8 cellular contexts compared by ENCODE assay signal in the genomic region with DNA sequence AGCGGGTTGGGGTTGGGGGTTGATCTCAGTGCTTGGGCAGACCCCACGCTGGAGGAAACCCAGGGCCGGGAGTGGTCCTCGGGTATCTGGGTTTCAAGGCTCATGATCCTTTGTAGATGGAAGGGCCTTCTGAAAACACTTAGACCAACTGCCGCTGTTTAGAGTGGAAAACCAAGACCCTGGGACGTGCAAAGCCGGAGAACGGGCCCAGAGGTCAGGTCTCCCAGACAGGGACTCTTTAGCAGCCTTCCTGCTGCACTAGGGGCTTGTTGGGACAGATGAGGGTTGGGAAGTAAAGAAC. TPM values are rescaled to one million over a fixed set of nuclear protein-coding genes. Genes with fewer than 3 reads are reported as not detected.
DNase-seq lines count a peak whose midpoint lies in the region; ATAC-seq, FAIRE-seq and TF ChIP-seq lines count a peak whose summit lies in the region.

No MANE protein-coding gene starts in this region.

- no peak for TF ChIP-seq RAD21 in H1 (IDR thresholded peaks at IDR 0.05 in 1 of 2, conservative IDR thresholded peaks at IDR 0.05 in 1 of 2; ENCODE audit: low read depth in 2 of 2, low read length in 2 of 2)

- H3K56ac ChIP-seq in H1 (replicated peaks; ENCODE audit: insufficient read length, low read depth, low read length), result no peak overlapping the region

- no peak overlapping the region; the same call in 1 of the 2 replicates for H4K8ac ChIP-seq in H1 (ENCODE audit: extremely low read depth, insufficient read depth, low read length)

- H3K27me3 ChIP-seq in CD4-positive, CD25-positive, alpha-beta regulatory T cell (ENCODE audit: control insufficient read depth, insufficient read depth, low read length), result no peaks in the 10 kb centered on the region
- H3K27me3 ChIP-seq in OCI-LY3 (ENCODE audit: low read depth, low read length) (0 out of 2 replicates have a peak, but pooled peaks cover 5% of the 10 kb centered on the region), H1 (replicated peaks in 1 of 4; ENCODE audit: control insufficient read depth in 3 of 4, extremely low read depth in 1 of 4, insufficient read depth in 3 of 4, low read length in 3 of 4) (peaks cover 0 to 10% (median 9%) of the 10 kb centered on the region in 4 experiments; a peak in 6 of 7 replicates), ovary (no peaks in the 10 kb centered on the region)

- H3K4ac ChIP-seq in H1 (replicated peaks; ENCODE audit: insufficient read length, low read depth, low read length), result no peak overlapping the region

- no peak overlapping the region for H4K5ac ChIP-seq in H1 (ENCODE audit: insufficient read length, low read depth, low read length)

- no peaks in the 10 kb centered on the region for H3K9me3 Mint-ChIP-seq in CD4-positive, CD25-positive, alpha-beta regulatory T cell

- H3K4me1 Mint-ChIP-seq in CD4-positive, CD25-positive, alpha-beta regulatory T cell, result peaks cover 9 to 60% (median 44%) of the 10 kb centered on the region in 4 donors

- H4K91ac ChIP-seq in H1 (replicated peaks; ENCODE audit: insufficient read length, low read length), result no peak overlapping the region

- no peak for ATAC-seq in CD4-positive, CD25-positive, alpha-beta regulatory T cell (ENCODE audit: low read depth in 2 of 2)

- POLR2A ChIA-PET in H1 (lab: Charles Lee; ENCODE audit: partially characterized antibody), result interaction anchor here (1.1 to 2.1 kb wide), 4 partner anchors 10 to 87 kb away, joined by 3 to 7 read pairs (median 4); a partner anchor contains a TSS

- H3K4me2 ChIP-seq in OCI-LY3 (ENCODE audit: low read length) (peak overlapping the region; percentile 95), H1 (ENCODE audit: insufficient read depth in 1 of 2, low read depth in 2 of 2, low read length in 2 of 2) (peak overlapping the region; percentile 54 to 70)

- no peaks in the 10 kb centered on the region for H3K23me2 ChIP-seq in H1 (ENCODE audit: low read depth, low read length)

- peaks cover 14% of the 10 kb centered on the region for H3K36me3 Mint-ChIP-seq in CD4-positive, CD25-positive, alpha-beta regulatory T cell

- TF ChIP-seq POLR2A in H1 (IDR thresholded peaks at IDR 0.05; ENCODE audit: control extremely low read depth in 1 of 2, low read depth in 2 of 2, low read length in 2 of 2) (no peak), ovary (IDR thresholded peaks at IDR 0.05) (no peak)

- H3K79me2 ChIP-seq in OCI-LY3 (ENCODE audit: low read length) (peaks cover 39% of the 10 kb centered on the region), H1 (ENCODE audit: control insufficient read depth in 1 of 2, insufficient read depth in 2 of 2, low read length in 2 of 2) (no peaks in the 10 kb centered on the region)

- no peak overlapping the region for H3K18ac ChIP-seq in H1 (ENCODE audit: extremely low read depth, low read length)

- H3K9ac ChIP-seq in OCI-LY3 (ENCODE audit: low read length), result peak overlapping the region; percentile 68
- H3K9ac ChIP-seq in H1 (replicated peaks in 1 of 4; ENCODE audit: extremely low read depth in 1 of 4, low read depth in 3 of 4, low read length in 3 of 4), result no peak overlapping the region

- H3K9me3 ChIP-seq in CD4-positive, CD25-positive, alpha-beta regulatory T cell (ENCODE audit: control insufficient read depth in 2 of 2, low read length in 2 of 2), result no peaks in the 10 kb centered on the region
- H3K9me3 ChIP-seq in OCI-LY3 (ENCODE audit: insufficient read depth, low read length) (no peaks in the 10 kb centered on the region), H1 (ENCODE audit: insufficient read depth in 2 of 2, low read depth in 1 of 2, low read length in 1 of 2) (no peaks in the 10 kb centered on the region), ovary (no peaks in the 10 kb centered on the region)

- H2BK12ac ChIP-seq in H1 (ENCODE audit: low read depth, low read length), result no peak overlapping the region

- intact Hi-C loops in ovary (cut with DNase I), result no loop called here

- no peak overlapping the region for H3K23ac ChIP-seq in H1 (ENCODE audit: insufficient read length)

- H2AK5ac ChIP-seq in H1 (ENCODE audit: low read depth, low read length), result no peak overlapping the region

- no peak overlapping the region for H2BK120ac ChIP-seq in H1 (replicated peaks; ENCODE audit: low read depth, low read length)

- 64% methylated on average over 8 of the region's 8 CpGs; no CpG with 5 or more reads in 1 of the 2 experiments for WGBS in H1 (ENCODE audit: extremely low coverage in 1 of 2, insufficient coverage in 1 of 2, insufficient read length in 1 of 2, insufficient replicate concordance in 2 of 2, low coverage in 1 of 2, low lambda C conversion rate in 2 of 2, missing lambda C conversion rate in 1 of 2), 2 experiments
- WGBS in ovary, 3 donors, result 44 to 55% (median 48%) methylated on average over 8 of the region's 8 CpGs

- no peak overlapping the region; the same call in 1 of the 2 replicates for H2BK5ac ChIP-seq in H1 (ENCODE audit: low read depth, low read length)

- TF ChIP-seq CTCF in OCI-LY3 (IDR thresholded peaks at IDR 0.05; ENCODE audit: low read depth, low read length) (no peak), H1 (IDR thresholded peaks at IDR 0.05; ENCODE audit: control extremely low read depth in 1 of 3, insufficient read depth in 1 of 3, low read depth in 1 of 3, low read length in 3 of 3) (no peak), ovary (IDR thresholded peaks at IDR 0.05) (no peak)

- peaks cover 8% of the 10 kb centered on the region for H3K36me3 ChIP-seq in CD4-positive, CD25-positive, alpha-beta regulatory T cell (ENCODE audit: control insufficient read depth, insufficient read depth, low read length)
- H3K36me3 ChIP-seq in OCI-LY3 (replicated peaks; ENCODE audit: low read depth, low read length) (peaks cover 14% of the 10 kb centered on the region), H1 (ENCODE audit: control insufficient read depth in 2 of 4, insufficient read depth in 4 of 4, low read length in 3 of 4) (peaks cover 0 to 3% (median 0%) of the 10 kb centered on the region in 4 experiments; a peak in 1 of 8 replicates), ovary (no peaks in the 10 kb centered on the region)

- H3K14ac ChIP-seq in H1 (ENCODE audit: insufficient read length), result no peak overlapping the region

- DNase-seq in CD4-positive, CD25-positive, alpha-beta regulatory T cell, result no peak
- DNase-seq in H1 (ENCODE audit: low read depth in 1 of 2, low spot score in 2 of 2), result no peak
- no peak for DNase-seq in ovary
- DNase-seq in AG08395 (ENCODE audit: low spot score), result no peak
- no peak for DNase-seq in 8988T
- DNase-seq in inferior parietal cortex (ENCODE audit: extremely low spot score), result no peak
- DNase-seq in NCI-H1930 (lab: John Stamatoyannopoulos, UW), result no peak

- peak overlapping the region; percentile 92 for H3K27ac ChIP-seq in CD4-positive, CD25-positive, alpha-beta regulatory T cell (ENCODE audit: insufficient read depth, low read length, poor library complexity, severe bottlenecking)
- H3K27ac ChIP-seq in OCI-LY3 (ENCODE audit: low read length) (peak overlapping the region; percentile 82), H1 (ENCODE audit: low read depth, low read length) (no peak overlapping the region), ovary (peak overlapping the region; percentile 65 to 82)

- FAIRE-seq in H1 (lab: Jason Lieb, UNC), result no peak

- peak overlapping the region; percentile 86 for H3K4me3 ChIP-seq in CD4-positive, CD25-positive, alpha-beta regulatory T cell (ENCODE audit: low read depth, low read length)
- peak overlapping the region; percentile 76 for H3K4me3 ChIP-seq in OCI-LY3 (ENCODE audit: low read length)
- peak overlapping the region; percentile 20 to 64 (median 52); a peak in 7 of 8 replicates for H3K4me3 ChIP-seq in H1 (ENCODE audit: extremely low read depth in 1 of 4, insufficient read depth in 2 of 4, low read depth in 3 of 4, low read length in 4 of 4)
- H3K4me3 ChIP-seq in ovary, result peak overlapping the region; percentile 42

- peaks cover 4% of the 10 kb centered on the region for H3K27me3 Mint-ChIP-seq in CD4-positive, CD25-positive, alpha-beta regulatory T cell

- CTCF ChIA-PET in H1 (lab: Charles Lee; ENCODE audit: partially characterized antibody), result interaction anchor here (1.0 kb wide), 1 partner anchor 91 kb away, joined by 4 read pairs; a partner anchor contains a TSS

- H3K27ac Mint-ChIP-seq in CD4-positive, CD25-positive, alpha-beta regulatory T cell, result peak overlapping the region; percentile 99 to 100 (median 99)

- peak overlapping the region; percentile 92 to 99 (median 96) for H3K4me3 Mint-ChIP-seq in CD4-positive, CD25-positive, alpha-beta regulatory T cell

- no peak for TF ChIP-seq EP300 in H1 (IDR thresholded peaks at IDR 0.05; ENCODE audit: borderline replicate concordance in 1 of 2, low read depth in 2 of 2, low read length in 2 of 2)
- TF ChIP-seq EP300 in ovary (IDR thresholded peaks at IDR 0.05), result no peak

- H3K79me1 ChIP-seq in H1 (ENCODE audit: low read depth, low read length), result no peaks in the 10 kb centered on the region

- no peak overlapping the region for H2AFZ ChIP-seq in OCI-LY3 (ENCODE audit: low read depth, low read length)
- H2AFZ ChIP-seq in H1 (ENCODE audit: low read length), result no peak overlapping the region

- H2BK20ac ChIP-seq in H1 (ENCODE audit: low read length), result no peak overlapping the region

- H3K4me1 ChIP-seq in CD4-positive, CD25-positive, alpha-beta regulatory T cell (ENCODE audit: control insufficient read depth, insufficient read depth, low read length, poor library complexity, severe bottlenecking), result peaks cover 61% of the 10 kb centered on the region
- H3K4me1 ChIP-seq in OCI-LY3 (ENCODE audit: low read length), result peaks cover 58% of the 10 kb centered on the region
- H3K4me1 ChIP-seq in H1 (replicated peaks in 1 of 4; ENCODE audit: control insufficient read depth in 3 of 4, insufficient read depth in 4 of 4, low read length in 3 of 4), result peaks cover 0 to 3% (median 3%) of the 10 kb centered on the region in 4 experiments; a peak in 3 of 7 replicates
- H3K4me1 ChIP-seq in ovary (ENCODE audit: insufficient read depth), result peaks cover 9% of the 10 kb centered on the region

- H2BK15ac ChIP-seq in H1 (ENCODE audit: low read length), result no peak overlapping the region

- H4K20me1 ChIP-seq in OCI-LY3 (ENCODE audit: insufficient read depth, low read length), result peaks cover 10% of the 10 kb centered on the region; the same call in 1 of the 2 replicates
- H4K20me1 ChIP-seq in H1 (replicated peaks in 1 of 2; ENCODE audit: control insufficient read depth in 1 of 2, insufficient read depth in 2 of 2, low read length in 2 of 2), result peaks cover 0 to 5% of the 10 kb centered on the region in 2 experiments

RNA-seq across cellular contexts. Expression of a gene that starts 0.6 kb away (rescaled TPM):
- 124 TPM for total RNA-seq in CD4-positive, CD25-positive, alpha-beta regulatory T cell
- polyA plus RNA-seq in CD4-positive, CD25-positive, alpha-beta regulatory T cell, result 100 to 1,000 TPM; 200 to 234 (median 219) TPM
- total RNA-seq in H1 (2021; fragmentation: NEBNext Ultra II Directional; extraction: Animal tissue kit (Norgen Biotek cat#: 25700)), result 28.8 and 29.8 TPM in 2 replicates
- polyA plus RNA-seq in H1 (2011; rRNA removed) (54.4 and 68.6 TPM in 2 replicates), ovary (100 to 1,000 TPM in 1 of 2 donors, 10 to 100 TPM in 1; 33.5 to 114 TPM)
- polyA plus RNA-seq in H1 (2011; cell fraction: cytosol; rRNA removed), result 66.1 TPM
- polyA plus RNA-seq in H1 (2011; cell fraction: nucleus; rRNA removed), result 52.2 TPM
- 25.4 to 39.2 TPM (median 35.0 TPM) in 4 replicates for polyA plus RNA-seq in H1 (2012, experiment 1 of 2)
- 35.9 TPM for polyA plus RNA-seq in H1 (2012, experiment 2 of 2)
- polyA plus RNA-seq in H1 (2013, experiment 1 of 2), result 19.5 TPM
- polyA plus RNA-seq in H1 (2013, experiment 2 of 2), result 19.1 TPM
- polyA minus RNA-seq in H1 (2011; rRNA and poly(A)+ RNA removed), result 27.2 TPM in 2 replicates
- polyA minus RNA-seq in H1 (2011; cell fraction: cytosol; rRNA and poly(A)+ RNA removed), result 19.8 TPM
- polyA minus RNA-seq in H1 (2011; cell fraction: nucleus; rRNA and poly(A)+ RNA removed), result 17.7 TPM
- total RNA-seq in ovary, result 100 to 1,000 TPM in 1 of 7 donors, 10 to 100 TPM in 6; 49.1 to 103 (median 65.4) TPM

RNA-seq across cellular contexts. Expression of a gene that starts 14.4 kb away (rescaled TPM):
- 48.7 TPM for total RNA-seq in CD4-positive, CD25-positive, alpha-beta regulatory T cell
- 100 to 1,000 TPM; 148 to 228 (median 172) TPM for polyA plus RNA-seq in CD4-positive, CD25-positive, alpha-beta regulatory T cell
- 32.4 and 33.5 TPM in 2 replicates for total RNA-seq in H1 (2021; fragmentation: NEBNext Ultra II Directional; extraction: Animal tissue kit (Norgen Biotek cat#: 25700))
- polyA plus RNA-seq in H1 (2011; rRNA removed) (229 and 268 TPM in 2 replicates), ovary (10 to 100 TPM in 1 of 2 donors, 1 to 10 TPM in 1; 2.7 to 44.3 TPM)
- polyA plus RNA-seq in H1 (2011; cell fraction: cytosol; rRNA removed), result 137 TPM
- polyA plus RNA-seq in H1 (2011; cell fraction: nucleus; rRNA removed), result 92.9 TPM
- polyA plus RNA-seq in H1 (2012, experiment 1 of 2), result 33.1 to 44.0 TPM (median 41.7 TPM) in 4 replicates
- polyA plus RNA-seq in H1 (2012, experiment 2 of 2), result 29.0 TPM
- polyA plus RNA-seq in H1 (2013, experiment 1 of 2), result 35.4 TPM
- 38.9 TPM for polyA plus RNA-seq in H1 (2013, experiment 2 of 2)
- polyA minus RNA-seq in H1 (2011; rRNA and poly(A)+ RNA removed), result 3.5 and 4.4 TPM in 2 replicates
- 15.0 TPM for polyA minus RNA-seq in H1 (2011; cell fraction: cytosol; rRNA and poly(A)+ RNA removed)
- polyA minus RNA-seq in H1 (2011; cell fraction: nucleus; rRNA and poly(A)+ RNA removed), result 24.3 TPM
- 10 to 100 TPM; 37.6 to 69.8 (median 44.8) TPM for total RNA-seq in ovary

RNA-seq across cellular contexts. Expression of a gene that starts 21.7 kb away (rescaled TPM):
- total RNA-seq in CD4-positive, CD25-positive, alpha-beta regulatory T cell, result 116 TPM
- 10 to 100 TPM; 15.7 to 21.3 (median 17.6) TPM for polyA plus RNA-seq in CD4-positive, CD25-positive, alpha-beta regulatory T cell
- total RNA-seq in H1 (2021; fragmentation: NEBNext Ultra II Directional; extraction: Animal tissue kit (Norgen Biotek cat#: 25700)), result 52.7 and 55.0 TPM in 2 replicates
- polyA plus RNA-seq in H1 (2011; rRNA removed) (27.2 and 45.1 TPM in 2 replicates), ovary (1 to 10 TPM; 5.3 to 6.1 TPM)
- 26.4 TPM for polyA plus RNA-seq in H1 (2011; cell fraction: cytosol; rRNA removed)
- polyA plus RNA-seq in H1 (2011; cell fraction: nucleus; rRNA removed), result 74.8 TPM
- 24.2 to 30.4 TPM (median 27.3 TPM) in 4 replicates for polyA plus RNA-seq in H1 (2012, experiment 1 of 2)
- 25.8 TPM for polyA plus RNA-seq in H1 (2012, experiment 2 of 2)
- polyA plus RNA-seq in H1 (2013, experiment 1 of 2), result 28.4 TPM
- 28.5 TPM for polyA plus RNA-seq in H1 (2013, experiment 2 of 2)
- 14.8 and 18.7 TPM in 2 replicates for polyA minus RNA-seq in H1 (2011; rRNA and poly(A)+ RNA removed)
- 32.3 TPM for polyA minus RNA-seq in H1 (2011; cell fraction: cytosol; rRNA and poly(A)+ RNA removed)
- polyA minus RNA-seq in H1 (2011; cell fraction: nucleus; rRNA and poly(A)+ RNA removed), result 30.9 TPM
- 10 to 100 TPM in 3 of 7 donors, 1 to 10 TPM in 4; 3.1 to 77.2 (median 9.5) TPM for total RNA-seq in ovary

RNA-seq across cellular contexts. Expression of a gene that starts 24.5 kb away (rescaled TPM):
- 38.5 TPM for total RNA-seq in CD4-positive, CD25-positive, alpha-beta regulatory T cell
- 100 to 1,000 TPM; 113 to 135 (median 128) TPM for polyA plus RNA-seq in CD4-positive, CD25-positive, alpha-beta regulatory T cell
- 47.3 and 49.6 TPM in 2 replicates for total RNA-seq in H1 (2021; fragmentation: NEBNext Ultra II Directional; extraction: Animal tissue kit (Norgen Biotek cat#: 25700))
- polyA plus RNA-seq in H1 (2011; rRNA removed) (65.1 and 89.6 TPM in 2 replicates), ovary (10 to 100 TPM in 1 of 2 donors, 1 to 10 TPM in 1; 3.8 to 35.9 TPM)
- polyA plus RNA-seq in H1 (2011; cell fraction: cytosol; rRNA removed), result 33.8 TPM
- polyA plus RNA-seq in H1 (2011; cell fraction: nucleus; rRNA removed), result 39.1 TPM
- 37.4 to 52.9 TPM (median 45.6 TPM) in 4 replicates for polyA plus RNA-seq in H1 (2012, experiment 1 of 2)
- polyA plus RNA-seq in H1 (2012, experiment 2 of 2), result 65.6 TPM
- polyA plus RNA-seq in H1 (2013, experiment 1 of 2), result 35.4 TPM
- 38.4 TPM for polyA plus RNA-seq in H1 (2013, experiment 2 of 2)
- polyA minus RNA-seq in H1 (2011; rRNA and poly(A)+ RNA removed), result 12.5 and 16.2 TPM in 2 replicates
- polyA minus RNA-seq in H1 (2011; cell fraction: cytosol; rRNA and poly(A)+ RNA removed), result 28.0 TPM
- polyA minus RNA-seq in H1 (2011; cell fraction: nucleus; rRNA and poly(A)+ RNA removed), result 25.7 TPM
- total RNA-seq in ovary, result 10 to 100 TPM; 15.8 to 66.1 (median 34.6) TPM

RNA-seq across cellular contexts. Expression of a gene that starts 28.3 kb away (rescaled TPM):
- total RNA-seq in CD4-positive, CD25-positive, alpha-beta regulatory T cell, result 13.2 TPM
- polyA plus RNA-seq in CD4-positive, CD25-positive, alpha-beta regulatory T cell, result 1 to 10 TPM in 1 of 4 donors, under 1 TPM in 3; 0.57 to 1.2 (median 0.92) TPM
- total RNA-seq in H1 (2021; fragmentation: NEBNext Ultra II Directional; extraction: Animal tissue kit (Norgen Biotek cat#: 25700)), result not detected in 2 replicates
- polyA plus RNA-seq in H1 (2011; rRNA removed) (0.03 TPM in 1 of 2 replicates, not detected in the other), ovary (under 1 TPM; 0.62 to 0.92 TPM)
- polyA plus RNA-seq in H1 (2011; cell fraction: cytosol; rRNA removed), result not detected
- polyA plus RNA-seq in H1 (2011; cell fraction: nucleus; rRNA removed), result 0.34 TPM
- polyA plus RNA-seq in H1 (2012, experiment 1 of 2), result not detected in 4 replicates
- polyA plus RNA-seq in H1 (2012, experiment 2 of 2), result not detected
- 0.06 TPM for polyA plus RNA-seq in H1 (2013, experiment 1 of 2)
- polyA plus RNA-seq in H1 (2013, experiment 2 of 2), result 0.09 TPM
- polyA minus RNA-seq in H1 (2011; rRNA and poly(A)+ RNA removed), result not detected in 2 replicates
- not detected for polyA minus RNA-seq in H1 (2011; cell fraction: cytosol; rRNA and poly(A)+ RNA removed)
- not detected for polyA minus RNA-seq in H1 (2011; cell fraction: nucleus; rRNA and poly(A)+ RNA removed)
- total RNA-seq in ovary, result 1 to 10 TPM in 4 of 7 donors, under 1 TPM in 2, not detected in 1; 0.13 to 2.1 (median 1.2) TPM
